ENCODE assay signal across 13 cellular contexts in genomic region chr13:30305456-30305855, GRCh38. TPM values are rescaled to one million over a fixed set of nuclear protein-coding genes. Genes with fewer than 3 reads are reported as not detected.
A peak's percentile ranks its signal among the peaks of the same experiment; 100 is the strongest.
DNase-seq lines count a peak whose midpoint lies in the region; ATAC-seq and TF ChIP-seq lines count a peak whose summit lies in the region.
"Had no signal": no experiment of that assay in that cellular context is flagged by ENCODE, and none has a peak within 500 bp of the region (broad histone marks: within the 10 kb centered on the region; RNA-seq: fewer than 3 reads in every experiment).

No MANE protein-coding gene starts in this region.

- peak overlapping the region; percentile 72 for H3K4me2 ChIP-seq in SU-DHL-6 (ENCODE audit: low read depth, low read length, poor library complexity, severe bottlenecking)

- H3K4me1 Mint-ChIP-seq in activated T-cell treated with anti-CD3 and anti-CD28 coated beads, Interleukin-2, amount 50 U/mL, for 24 hours (ENCODE audit: low read depth) = peaks cover 44% of the 10 kb centered on the region
- peaks cover 32% of the 10 kb centered on the region for H3K4me1 Mint-ChIP-seq in stimulated activated naive CD8-positive, alpha-beta T cell treated with anti-CD3 and anti-CD28 coated beads, Interleukin-15, amount 100 ng/mL, for 72 hours
- H3K4me1 Mint-ChIP-seq in CD14-positive monocyte = peaks cover 36% of the 10 kb centered on the region
- no peaks in the 10 kb centered on the region for H3K4me1 Mint-ChIP-seq in Caco-2 (ENCODE audit: low read depth, unreplicated experiment)

- 94% methylated on average over 1 of the region's 1 CpG for WGBS in suprapubic skin

- CTCF ChIA-PET in Caco-2 (lab: Charles Lee) = no interaction called here

- peak overlapping the region; percentile 96 for H3K9ac ChIP-seq in SU-DHL-6 (ENCODE audit: low read length)

- no TSS peak for BruUV-seq in Caco-2 (replicated peaks; lab: Mats Ljungman, UMichigan)

- H3F3A ChIP-seq in SU-DHL-6 (ENCODE audit: insufficient read depth) = peaks cover 23% of the 10 kb centered on the region

- H3K9me3 ChIP-seq in SU-DHL-6 (ENCODE audit: insufficient read depth, low read length) (no peaks in the 10 kb centered on the region), suprapubic skin (no peaks in the 10 kb centered on the region), Caco-2 (no peaks in the 10 kb centered on the region; the same call in 1 of the 2 replicates)
- H3K9me3 ChIP-seq: adrenal gland had no signal

- H3K27me3 ChIP-seq in SU-DHL-6 (ENCODE audit: low read length) (no peaks in the 10 kb centered on the region), suprapubic skin (no peaks in the 10 kb centered on the region), Caco-2 (replicated peaks; ENCODE audit: control insufficient read depth, insufficient read depth, low read length) (no peaks in the 10 kb centered on the region)
- H3K27me3 ChIP-seq: adrenal gland had no signal

- no peak for ATAC-seq in stimulated activated naive CD8-positive, alpha-beta T cell treated with anti-CD3 and anti-CD28 coated beads, Interleukin-15, amount 100 ng/mL, for 72 hours
- ATAC-seq: left ventricle myocardium superior had no signal

- TF ChIP-seq CTCF in SU-DHL-6 (IDR thresholded peaks at IDR 0.05; ENCODE audit: insufficient read depth, low read length, poor library complexity, severe bottlenecking) (no peak), fibroblast of mammary gland (conservative IDR thresholded peaks at IDR 0.05; ENCODE audit: control insufficient read depth, insufficient read depth, low read depth, low read length) (no peak), CD14-positive monocyte (IDR thresholded peaks at IDR 0.05) (no peak), suprapubic skin (IDR thresholded peaks at IDR 0.05) (no peak), Caco-2 (IDR thresholded peaks at IDR 0.05; ENCODE audit: insufficient read depth in 1 of 2, low read depth in 1 of 2, low read length in 1 of 2, severe bottlenecking in 1 of 2, unreplicated experiment in 1 of 2) (no peak)

- no peaks in the 10 kb centered on the region for H3K9me2 ChIP-seq in SU-DHL-6 (replicated peaks; ENCODE audit: insufficient read depth, low read length)

- H3K36me3 Mint-ChIP-seq in activated T-cell treated with anti-CD3 and anti-CD28 coated beads, Interleukin-2, amount 50 U/mL, for 24 hours (ENCODE audit: low read depth) = peaks cover 5% of the 10 kb centered on the region
- no peaks in the 10 kb centered on the region for H3K36me3 Mint-ChIP-seq in CD14-positive monocyte
- H3K36me3 Mint-ChIP-seq in Caco-2 (ENCODE audit: insufficient read depth, unreplicated experiment) = no peaks in the 10 kb centered on the region

- no peaks in the 10 kb centered on the region for H3K27me3 Mint-ChIP-seq in activated T-cell treated with anti-CD3 and anti-CD28 coated beads, Interleukin-2, amount 50 U/mL, for 24 hours
- no peaks in the 10 kb centered on the region for H3K27me3 Mint-ChIP-seq in stimulated activated naive CD8-positive, alpha-beta T cell treated with anti-CD3 and anti-CD28 coated beads, Interleukin-15, amount 100 ng/mL, for 72 hours
- H3K27me3 Mint-ChIP-seq in CD14-positive monocyte (ENCODE audit: low read depth in 3 of 3) (peaks cover 0 to 2% (median 0%) of the 10 kb centered on the region in 3 donors), Caco-2 (ENCODE audit: insufficient read depth, unreplicated experiment) (peaks cover 6% of the 10 kb centered on the region)

- H3K4me1 ChIP-seq in suprapubic skin (peaks cover 49% of the 10 kb centered on the region), Caco-2 (0 out of 2 replicates have a peak, but pooled peaks cover 5% of the 10 kb centered on the region)

- peak overlapping the region; percentile 97 for H3K4me3 ChIP-seq in SU-DHL-6 (ENCODE audit: insufficient read depth, low read length, poor library complexity, severe bottlenecking)
- peak overlapping the region; percentile 88 for H3K4me3 ChIP-seq in fibroblast of mammary gland (ENCODE audit: control insufficient read depth, low read depth, low read length)
- H3K4me3 ChIP-seq in suprapubic skin = no peak overlapping the region
- no peak overlapping the region for H3K4me3 ChIP-seq in Caco-2 (ENCODE audit: low read depth, low read length)

- H2AFZ ChIP-seq in SU-DHL-6 (ENCODE audit: low read depth, low read length, severe bottlenecking) = no peak overlapping the region

- no peaks in the 10 kb centered on the region for H3K9me3 Mint-ChIP-seq in activated T-cell treated with anti-CD3 and anti-CD28 coated beads, Interleukin-2, amount 50 U/mL, for 24 hours
- H3K9me3 Mint-ChIP-seq in stimulated activated naive CD8-positive, alpha-beta T cell treated with anti-CD3 and anti-CD28 coated beads, Interleukin-15, amount 100 ng/mL, for 72 hours = no peaks in the 10 kb centered on the region
- H3K9me3 Mint-ChIP-seq in CD14-positive monocyte (peaks cover 0 to 3% (median 0%) of the 10 kb centered on the region in 7 donors), Caco-2 (ENCODE audit: unreplicated experiment) (no peaks in the 10 kb centered on the region)

- POLR2A ChIA-PET in Caco-2 (lab: Charles Lee) = no interaction called here

- H4K20me1 ChIP-seq in SU-DHL-6 (ENCODE audit: low read depth, low read length) = no peaks in the 10 kb centered on the region

- no peak for TF ChIP-seq EP300 in suprapubic skin (IDR thresholded peaks at IDR 0.05)

- peak overlapping the region; percentile 42 for H3K4me3 Mint-ChIP-seq in activated T-cell treated with anti-CD3 and anti-CD28 coated beads, Interleukin-2, amount 50 U/mL, for 24 hours
- peak overlapping the region; percentile 35 to 86 for H3K4me3 Mint-ChIP-seq in stimulated activated naive CD8-positive, alpha-beta T cell treated with anti-CD3 and anti-CD28 coated beads, Interleukin-15, amount 100 ng/mL, for 72 hours
- H3K4me3 Mint-ChIP-seq in CD14-positive monocyte (no peak overlapping the region), Caco-2 (ENCODE audit: unreplicated experiment) (no peak overlapping the region)

- H3K79me2 ChIP-seq in SU-DHL-6 (ENCODE audit: insufficient read depth, low read length) = peaks cover 58% of the 10 kb centered on the region

- no peak overlapping the region for H3K27ac Mint-ChIP-seq in activated T-cell treated with anti-CD3 and anti-CD28 coated beads, Interleukin-2, amount 50 U/mL, for 24 hours
- no peak overlapping the region for H3K27ac Mint-ChIP-seq in stimulated activated naive CD8-positive, alpha-beta T cell treated with anti-CD3 and anti-CD28 coated beads, Interleukin-15, amount 100 ng/mL, for 72 hours
- H3K27ac Mint-ChIP-seq in CD14-positive monocyte = no peak overlapping the region
- no peak overlapping the region for H3K27ac Mint-ChIP-seq in Caco-2 (ENCODE audit: unreplicated experiment)

- H3K27ac ChIP-seq in SU-DHL-6 (ENCODE audit: low read depth, low read length) (peak overlapping the region; percentile 75; the same call in 1 of the 2 replicates), suprapubic skin (no peak overlapping the region)
- H3K27ac ChIP-seq: adrenal gland, epithelial cell of prostate had no signal

- DNase-seq in activated T-cell treated with anti-CD3 and anti-CD28 coated beads, Interleukin-2, amount 50 U/mL, for 24 hours = no peak
- no peak for DNase-seq in activated T-cell treated with anti-CD3 and anti-CD28 coated beads, Interleukin-2, amount 50 U/mL, for 48 hours
- DNase-seq in fibroblast of mammary gland (ENCODE audit: low read depth) (no peak), CD14-positive monocyte (ENCODE audit: low spot score) (no peak), suprapubic skin (ENCODE audit: low spot score in 2 of 2) (no peak), Caco-2 (no peak)
- no peak for DNase-seq in stimulated activated naive CD8-positive, alpha-beta T cell treated with anti-CD3 and anti-CD28 coated beads, Interleukin-15, amount 100 ng/mL, for 72 hours
- DNase-seq: adrenal gland; AML-193; left ventricle myocardium superior; stimulated activated naive CD4-positive, alpha-beta T cell had no signal

- no peak for TF ChIP-seq POLR2A in suprapubic skin (IDR thresholded peaks at IDR 0.05)

- intact Hi-C loops in CD14-positive monocyte (cut with micrococcal nuclease) = loop anchor here (5.0 to 10.0 kb wide), 5 partner anchors 99 to 859 kb away; partner anchors contain the start of genes HMGB1 (in 1 of the 2), HSPH1 (in 1 of the 2) and UBL3 (in 1 of the 2)
- intact Hi-C loops in Caco-2 (cut with micrococcal nuclease; ENCODE audit: unreplicated experiment) = loop anchor here (5.0 to 10.0 kb wide), 3 partner anchors 159 to 367 kb away; partner anchors contain the start of gene HMGB1

- H3K36me3 ChIP-seq in SU-DHL-6 (ENCODE audit: low read length) (no peaks in the 10 kb centered on the region), suprapubic skin (no peaks in the 10 kb centered on the region), Caco-2 (ENCODE audit: control insufficient read depth, insufficient read depth, low read length) (no peaks in the 10 kb centered on the region)
- H3K36me3 ChIP-seq: adrenal gland had no signal

RNA-seq across cellular contexts. Expression of gene KATNAL1, which starts 1.9 kb away (rescaled TPM):
- 1 to 10 TPM; 1.0 to 1.2 TPM for polyA plus RNA-seq in CD14-positive monocyte
- total RNA-seq in suprapubic skin = 1 to 10 TPM; 5.9 to 9.4 (median 7.5) TPM
- total RNA-seq in Caco-2 (2022) = 4.0 and 8.1 TPM in 2 replicates

Comparison
In these comparisons a context has a peak if more than half of its experiments do, and no peak if none do; other contexts are left out.
1. H3K4me3 Mint-ChIP-seq: peak in activated T-cell treated with anti-CD3 and anti-CD28 coated beads, Interleukin-2, amount 50 U/mL, for 24 hours (single experiment) and stimulated activated naive CD8-positive, alpha-beta T cell treated with anti-CD3 and anti-CD28 coated beads, Interleukin-15, amount 100 ng/mL, for 72 hours (2 of 2); none in CD14-positive monocyte (0 of 2) and Caco-2 (single experiment).
2. H3K4me3 ChIP-seq: peak in SU-DHL-6 (single experiment) and fibroblast of mammary gland (single experiment); none in suprapubic skin (single experiment) and Caco-2 (single experiment).